In the genomic region with DNA sequence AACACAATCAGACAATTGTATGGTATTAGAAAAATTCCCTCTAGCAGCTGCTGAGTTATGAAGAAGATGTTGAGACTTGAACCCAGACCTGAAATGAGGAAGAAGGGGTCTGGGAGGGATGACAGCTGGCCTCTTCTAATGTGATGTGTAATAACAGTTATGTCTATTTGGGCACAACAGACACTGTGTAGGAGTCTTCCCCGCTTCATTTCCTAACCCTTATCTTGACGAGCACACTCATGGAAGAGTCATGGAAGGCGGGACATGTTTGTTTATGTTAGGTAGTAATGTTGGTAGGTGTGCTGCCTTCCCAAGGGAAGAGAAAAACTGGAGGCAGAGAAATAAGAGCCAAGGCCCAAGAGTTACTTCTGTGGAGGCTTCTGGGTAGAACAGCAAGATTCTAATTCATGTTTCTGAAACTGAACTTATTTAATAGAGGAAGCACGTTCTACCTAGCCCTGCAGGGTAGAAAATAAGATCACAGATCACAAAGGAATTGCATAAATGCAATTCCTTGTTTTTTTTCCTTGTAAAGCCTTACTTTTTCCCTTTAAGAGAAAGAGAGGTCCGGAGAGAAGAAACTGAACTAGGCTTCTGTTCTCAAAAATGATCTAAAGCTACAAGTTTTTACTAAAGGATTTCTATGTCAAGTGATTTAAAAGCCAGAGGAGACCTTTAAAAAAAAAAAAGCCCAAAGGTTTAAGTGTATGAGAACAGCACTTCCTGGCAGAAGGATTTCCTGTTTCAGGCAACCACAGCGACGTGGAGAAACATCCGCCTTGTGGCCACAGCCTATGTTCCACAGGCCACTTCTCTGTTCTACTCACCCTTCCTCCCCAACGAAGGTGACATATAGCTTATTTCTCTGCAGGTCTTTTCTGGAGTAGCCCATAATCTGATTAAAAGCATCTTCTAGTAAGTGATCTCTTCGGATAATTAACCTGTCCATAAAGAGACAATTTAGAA, we compare ENCODE assay signal across 8 cellular contexts.
DNase-seq lines count a peak whose midpoint lies in the region; ATAC-seq and TF ChIP-seq lines count a peak whose summit lies in the region.

No MANE protein-coding gene starts in this region.

- ATAC-seq in GM21717 (IDR thresholded peaks at IDR 0.05; ENCODE audit: unreplicated experiment), result peak; percentile 84

- H3K4me1 ChIP-seq in DOHH2 (ENCODE audit: control insufficient read depth, low read length) (peaks cover 80% of the 10 kb centered on the region), colonic mucosa (peaks cover 5% of the 10 kb centered on the region), muscle layer of duodenum (ENCODE audit: control insufficient read depth in 1 of 2, insufficient read depth in 2 of 2, low read length in 2 of 2) (peaks cover 0 to 3% of the 10 kb centered on the region in 2 donors), subcutaneous abdominal adipose tissue (ENCODE audit: control insufficient read depth in 5 of 5, insufficient read depth in 5 of 5, low read length in 5 of 5) (peaks cover 0 to 29% (median 4%) of the 10 kb centered on the region in 5 donors)

- TF ChIP-seq CTCF in DOHH2 (IDR thresholded peaks at IDR 0.05; ENCODE audit: low read depth, low read length, poor library complexity, severe bottlenecking) (no peak), colonic mucosa (IDR thresholded peaks at IDR 0.05) (no peak)

- H3K9me3 ChIP-seq in DOHH2 (ENCODE audit: control insufficient read depth, insufficient read depth, low read length) (peaks cover 5% of the 10 kb centered on the region), colonic mucosa (no peaks in the 10 kb centered on the region), muscle layer of duodenum (ENCODE audit: control insufficient read depth in 1 of 2, low read length in 2 of 2) (no peaks in the 10 kb centered on the region), subcutaneous abdominal adipose tissue (ENCODE audit: control insufficient read depth in 5 of 5, low read length in 5 of 5) (no peaks in the 10 kb centered on the region)

- H3K9ac ChIP-seq in colonic mucosa (ENCODE audit: low read depth in 2 of 2, low read length in 2 of 2), result peak overlapping the region in 1 of 2 donors; percentile 46
- peak overlapping the region in 1 of 5 donors; percentile 16 for H3K9ac ChIP-seq in subcutaneous abdominal adipose tissue (ENCODE audit: low read length in 5 of 5)

- H3K27me3 ChIP-seq in DOHH2 (ENCODE audit: control insufficient read depth, low read length) (no peaks in the 10 kb centered on the region), colonic mucosa (no peaks in the 10 kb centered on the region), muscle layer of duodenum (ENCODE audit: low read depth, low read length) (no peaks in the 10 kb centered on the region), subcutaneous abdominal adipose tissue (ENCODE audit: control insufficient read depth in 5 of 5, insufficient read depth in 4 of 5, low read length in 5 of 5) (no peaks in the 10 kb centered on the region)

- DNase-seq in KG1 (lab: John Stamatoyannopoulos, UW) (peak; percentile 79), colonic mucosa (peak; percentile 59), NCI-H510A treated with DMSO at 0.1 percent for 48 hours (lab: John Stamatoyannopoulos, UW) (no peak)
- peak; percentile 65 for DNase-seq in activated CD4-positive, CD25-positive, alpha-beta regulatory T cell treated with anti-CD3 and anti-CD28 coated beads, Interleukin-2, amount 50 U/mL, for 72 hours

- intact Hi-C loops in colonic mucosa (cut with DNase I), result no loop called here

- no peaks in the 10 kb centered on the region for H4K20me1 ChIP-seq in DOHH2 (ENCODE audit: control insufficient read depth, insufficient read depth, low read depth, low read length)

- H3K4me2 ChIP-seq in DOHH2 (ENCODE audit: low read length), result peak overlapping the region; percentile 68

- no peaks in the 10 kb centered on the region for H3K79me2 ChIP-seq in DOHH2 (ENCODE audit: control insufficient read depth, low read length)

- H3K4me3 ChIP-seq in DOHH2 (ENCODE audit: low read length), result peak overlapping the region; percentile 51
- no peak overlapping the region for H3K4me3 ChIP-seq in colonic mucosa
- no peak overlapping the region for H3K4me3 ChIP-seq in muscle layer of duodenum (ENCODE audit: low read depth in 1 of 2, low read length in 2 of 2)
- no peak overlapping the region for H3K4me3 ChIP-seq in subcutaneous abdominal adipose tissue (ENCODE audit: low read depth in 1 of 5, low read length in 5 of 5)

- H3K27ac ChIP-seq in DOHH2 (ENCODE audit: low read depth, low read length) (peak overlapping the region; percentile 93), colonic mucosa (peak overlapping the region; percentile 45), muscle layer of duodenum (ENCODE audit: low read length) (peak overlapping the region; percentile 85), subcutaneous abdominal adipose tissue (ENCODE audit: low read depth, low read length) (peak overlapping the region; percentile 53)

- H3K9me2 ChIP-seq in DOHH2 (replicated peaks; ENCODE audit: control insufficient read depth, low read length), result no peaks in the 10 kb centered on the region

- H3F3A ChIP-seq in DOHH2 (ENCODE audit: control insufficient read depth, insufficient read depth), result peaks cover 42% of the 10 kb centered on the region

- H3K36me3 ChIP-seq in DOHH2 (ENCODE audit: control insufficient read depth, low read length), result peaks cover 10% of the 10 kb centered on the region
- H3K36me3 ChIP-seq in colonic mucosa, result no peaks in the 10 kb centered on the region
- H3K36me3 ChIP-seq in muscle layer of duodenum (ENCODE audit: control insufficient read depth in 1 of 2, insufficient read depth in 2 of 2, low read length in 2 of 2), result no peaks in the 10 kb centered on the region
- H3K36me3 ChIP-seq in subcutaneous abdominal adipose tissue (ENCODE audit: control insufficient read depth in 5 of 5, insufficient read depth in 5 of 5, low read length in 5 of 5), result peaks cover 0 to 4% (median 0%) of the 10 kb centered on the region in 5 donors
